In the genomic region with DNA sequence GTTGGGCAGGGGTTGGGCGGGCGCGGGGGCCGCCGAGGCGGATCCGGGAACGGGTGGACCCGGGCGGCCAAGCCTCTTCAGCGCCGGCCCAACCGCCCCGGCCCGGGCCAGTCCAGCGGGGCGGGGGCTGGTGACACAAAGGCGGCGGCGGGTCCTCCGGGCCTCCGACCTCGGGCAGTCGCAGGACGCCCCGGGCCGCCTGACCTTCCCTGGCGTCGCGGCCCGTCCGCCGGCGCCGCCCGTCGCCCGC, we compare ENCODE assay signal across 8 cellular contexts. TPM values are rescaled to one million over a fixed set of nuclear protein-coding genes. Genes with fewer than 3 reads are reported as not detected.
DNase-seq lines count a peak whose midpoint lies in the region; ATAC-seq, FAIRE-seq and TF ChIP-seq lines count a peak whose summit lies in the region.

No MANE protein-coding gene starts in this region.

- TF ChIP-seq CTCF in SK-N-SH (IDR thresholded peaks at IDR 0.05), result no peak
- no peak for TF ChIP-seq CTCF in WERI-Rb-1 (IDR thresholded peaks at IDR 0.05; ENCODE audit: low read depth, low read length)
- no peak for TF ChIP-seq CTCF in keratinocyte (optimal IDR thresholded peaks at IDR 0.05 in 1 of 3, IDR thresholded peaks at IDR 0.05 in 1 of 3, conservative IDR thresholded peaks at IDR 0.05 in 1 of 3; ENCODE audit: extremely low read depth in 1 of 3, insufficient read depth in 2 of 3, low read length in 3 of 3)

- DNase-seq in SK-N-SH (no peak), WERI-Rb-1 (peak; percentile 35), keratinocyte (ENCODE audit: low read depth, low spot score) (no peak), activated gamma-delta T cell (lab: John Stamatoyannopoulos, UW) (no peak), G401 (ENCODE audit: low spot score) (no peak), NCI-H1436 treated with DMSO at 0.1 percent for 48 hours (lab: John Stamatoyannopoulos, UW) (no peak)

- H4K20me1 ChIP-seq in SK-N-SH (ENCODE audit: insufficient read depth), result peaks cover 22% of the 10 kb centered on the region; the same call in 1 of the 2 replicates
- no peaks in the 10 kb centered on the region for H4K20me1 ChIP-seq in keratinocyte (ENCODE audit: control insufficient read depth, extremely low read depth, insufficient read depth, low read length)

- H3K27me3 ChIP-seq in SK-N-SH (ENCODE audit: insufficient read depth) (no peaks in the 10 kb centered on the region), WERI-Rb-1 (ENCODE audit: insufficient read depth, low read depth, severe bottlenecking) (no peaks in the 10 kb centered on the region), keratinocyte (ENCODE audit: control insufficient read depth, extremely low read depth, insufficient read depth, low read length) (no peaks in the 10 kb centered on the region)

- H3K4me3 ChIP-seq in SK-N-SH (ENCODE audit: low read depth in 2 of 2, low read length in 1 of 2), result peak overlapping the region; percentile 67 to 76
- H3K4me3 ChIP-seq in WERI-Rb-1 (ENCODE audit: low read depth, low read length), result peak overlapping the region; percentile 56
- peak overlapping the region; percentile 60 to 66 (median 61) for H3K4me3 ChIP-seq in keratinocyte (ENCODE audit: control insufficient read depth in 2 of 3, extremely low read depth in 1 of 3, insufficient read depth in 2 of 3, low read depth in 1 of 3, low read length in 3 of 3)

- TF ChIP-seq RAD21 in SK-N-SH (IDR thresholded peaks at IDR 0.05; ENCODE audit: low read length), result no peak

- no peak for TF ChIP-seq EP300 in SK-N-SH (IDR thresholded peaks at IDR 0.05; ENCODE audit: borderline replicate concordance in 1 of 2, low read depth in 1 of 2, low read length in 1 of 2)

- H3K79me2 ChIP-seq in SK-N-SH (ENCODE audit: insufficient read depth) (peaks cover 85% of the 10 kb centered on the region), keratinocyte (ENCODE audit: control insufficient read depth, insufficient read depth, low read length) (peaks cover 32% of the 10 kb centered on the region)

- dilution Hi-C loops in keratinocyte (cut with MboI; ENCODE audit: extremely low pct_ligation_motif_present, low sequenced_read_pairs), result no loop called here

- ATAC-seq in SK-N-SH treated with all-trans-retinoic acid at 6 μM for 48 hours, result no peak

- H3K9ac ChIP-seq in SK-N-SH (peak overlapping the region; percentile 98), keratinocyte (ENCODE audit: control insufficient read depth, extremely low read depth, insufficient read depth, low read length) (peak overlapping the region; percentile 92)

- H3K4me1 ChIP-seq in SK-N-SH (ENCODE audit: control insufficient read depth in 1 of 2, insufficient read depth in 2 of 2, low read depth in 1 of 2, low read length in 1 of 2) (peaks cover 5 to 7% of the 10 kb centered on the region in 2 experiments; a peak in 3 of 4 replicates), keratinocyte (ENCODE audit: control insufficient read depth, extremely low read depth, insufficient read depth, low read length) (peaks cover 11% of the 10 kb centered on the region)

- CTCF ChIA-PET in SK-N-SH (lab: Yijun Ruan, JAX), result no interaction called here

- H3K27ac ChIP-seq in SK-N-SH (ENCODE audit: low read depth in 2 of 2, low read length in 1 of 2) (peak overlapping the region; percentile 38 to 85; a peak in 3 of 4 replicates), WERI-Rb-1 (peak overlapping the region; percentile 85), keratinocyte (ENCODE audit: control insufficient read depth, insufficient read depth, low read length) (peak overlapping the region; percentile 52), temporal lobe (ENCODE audit: low read depth, low read length) (peak overlapping the region; percentile 44)

- H3K9me1 ChIP-seq in keratinocyte (ENCODE audit: control insufficient read depth, extremely low read depth, insufficient read depth, low read length), result no peaks in the 10 kb centered on the region

- no peak for FAIRE-seq in keratinocyte (lab: Jason Lieb, UNC)

- H3F3A ChIP-seq in SK-N-SH (replicated peaks; ENCODE audit: insufficient read depth), result peaks cover 31% of the 10 kb centered on the region

- no peaks in the 10 kb centered on the region for H3K9me3 ChIP-seq in SK-N-SH
- H3K9me3 ChIP-seq in WERI-Rb-1 (ENCODE audit: severe bottlenecking), result no peaks in the 10 kb centered on the region
- H3K9me3 ChIP-seq in keratinocyte (ENCODE audit: control insufficient read depth, low read depth, low read length), result no peaks in the 10 kb centered on the region

- POLR2A ChIA-PET in SK-N-SH (lab: Yijun Ruan, JAX), result no interaction called here

- peaks cover 10 to 23% of the 10 kb centered on the region in 2 experiments for H3K36me3 ChIP-seq in SK-N-SH (replicated peaks in 1 of 2; ENCODE audit: control insufficient read depth in 1 of 2, insufficient read depth in 2 of 2, low read length in 1 of 2)
- H3K36me3 ChIP-seq in WERI-Rb-1, result no peaks in the 10 kb centered on the region; the same call in 1 of the 2 replicates
- H3K36me3 ChIP-seq in keratinocyte (ENCODE audit: control insufficient read depth in 2 of 2, extremely low read depth in 1 of 2, insufficient read depth in 2 of 2, low read length in 2 of 2), result no peaks in the 10 kb centered on the region

- in situ Hi-C loops in G401 (cut with HindIII; ENCODE audit: low sequenced_read_pairs), result no loop called here

- H3K9me2 ChIP-seq in SK-N-SH, result no peaks in the 10 kb centered on the region

- H2AFZ ChIP-seq in SK-N-SH (ENCODE audit: low read depth) (peak overlapping the region; percentile 51; the same call in 1 of the 2 replicates), keratinocyte (ENCODE audit: control insufficient read depth, low read length) (no peak overlapping the region)

- peak overlapping the region; percentile 91 for H3K4me2 ChIP-seq in SK-N-SH
- H3K4me2 ChIP-seq in keratinocyte (ENCODE audit: control insufficient read depth, extremely low read depth, insufficient read depth, low read depth, low read length), result peak overlapping the region; percentile 75

- WGBS in SK-N-SH (ENCODE audit: low lambda C conversion rate), result 0% methylated on average over 5 of the region's 38 CpGs

TF ChIP-seq in SK-N-SH, 30 proteins besides CTCF, POLR2A, EP300 and RAD21:
- TF ChIP-seq, protein P1, sequence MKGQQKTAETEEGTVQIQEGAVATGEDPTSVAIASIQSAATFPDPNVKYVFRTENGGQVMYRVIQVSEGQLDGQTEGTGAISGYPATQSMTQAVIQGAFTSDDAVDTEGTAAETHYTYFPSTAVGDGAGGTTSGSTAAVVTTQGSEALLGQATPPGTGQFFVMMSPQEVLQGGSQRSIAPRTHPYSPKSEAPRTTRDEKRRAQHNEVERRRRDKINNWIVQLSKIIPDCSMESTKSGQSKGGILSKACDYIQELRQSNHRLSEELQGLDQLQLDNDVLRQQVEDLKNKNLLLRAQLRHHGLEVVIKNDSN (IDR thresholded peaks at IDR 0.05; ENCODE audit: borderline replicate concordance, low read depth), result no peak
- no peak for TF ChIP-seq RFX5 (IDR thresholded peaks at IDR 0.05; ENCODE audit: low read length)
TF ChIP-seq in SK-N-SH: peak in this region for 0.

TF ChIP-seq in SK-N-SH treated with all-trans-retinoic acid at 6 μM for 48 hours, 23 proteins besides CTCF, POLR2A, EP300 and RAD21 (continues in another document):
- TF ChIP-seq ZNF8 (CRISPR knock-in tag; IDR thresholded peaks at IDR 0.05), result no peak
- TF ChIP-seq ZNF565 (CRISPR knock-in tag; conservative IDR thresholded peaks at IDR 0.05; ENCODE audit: low read depth), result no peak
- TF ChIP-seq, protein P2, sequence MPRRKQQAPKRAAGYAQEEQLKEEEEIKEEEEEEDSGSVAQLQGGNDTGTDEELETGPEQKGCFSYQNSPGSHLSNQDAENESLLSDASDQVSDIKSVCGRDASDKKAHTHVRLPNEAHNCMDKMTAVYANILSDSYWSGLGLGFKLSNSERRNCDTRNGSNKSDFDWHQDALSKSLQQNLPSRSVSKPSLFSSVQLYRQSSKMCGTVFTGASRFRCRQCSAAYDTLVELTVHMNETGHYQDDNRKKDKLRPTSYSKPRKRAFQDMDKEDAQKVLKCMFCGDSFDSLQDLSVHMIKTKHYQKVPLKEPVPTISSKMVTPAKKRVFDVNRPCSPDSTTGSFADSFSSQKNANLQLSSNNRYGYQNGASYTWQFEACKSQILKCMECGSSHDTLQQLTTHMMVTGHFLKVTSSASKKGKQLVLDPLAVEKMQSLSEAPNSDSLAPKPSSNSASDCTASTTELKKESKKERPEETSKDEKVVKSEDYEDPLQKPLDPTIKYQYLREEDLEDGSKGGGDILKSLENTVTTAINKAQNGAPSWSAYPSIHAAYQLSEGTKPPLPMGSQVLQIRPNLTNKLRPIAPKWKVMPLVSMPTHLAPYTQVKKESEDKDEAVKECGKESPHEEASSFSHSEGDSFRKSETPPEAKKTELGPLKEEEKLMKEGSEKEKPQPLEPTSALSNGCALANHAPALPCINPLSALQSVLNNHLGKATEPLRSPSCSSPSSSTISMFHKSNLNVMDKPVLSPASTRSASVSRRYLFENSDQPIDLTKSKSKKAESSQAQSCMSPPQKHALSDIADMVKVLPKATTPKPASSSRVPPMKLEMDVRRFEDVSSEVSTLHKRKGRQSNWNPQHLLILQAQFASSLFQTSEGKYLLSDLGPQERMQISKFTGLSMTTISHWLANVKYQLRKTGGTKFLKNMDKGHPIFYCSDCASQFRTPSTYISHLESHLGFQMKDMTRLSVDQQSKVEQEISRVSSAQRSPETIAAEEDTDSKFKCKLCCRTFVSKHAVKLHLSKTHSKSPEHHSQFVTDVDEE (CRISPR knock-in tag; IDR thresholded peaks at IDR 0.05), result no peak
- no peak for TF ChIP-seq CSDC2 (CRISPR knock-in tag; IDR thresholded peaks at IDR 0.05)

RNA-seq across cellular contexts. Expression of gene METTL2B, which starts 54.2 kb away (rescaled TPM):
- polyA plus RNA-seq in SK-N-SH (2012; rRNA removed) (22.5 and 27.8 TPM in 2 replicates), keratinocyte (20.9 to 30.7 TPM (median 23.7 TPM) in 3 replicates)
- 27.0 and 27.7 TPM in 2 replicates for polyA plus RNA-seq in SK-N-SH (2012; cell fraction: cytosol; rRNA removed)
- 22.5 and 39.9 TPM in 2 replicates for polyA plus RNA-seq in SK-N-SH (2012; cell fraction: nucleus; rRNA removed)
- polyA plus RNA-seq in keratinocyte (2011; ENCODE audit: low read depth), result 34.6 TPM
- 14.9 and 26.5 TPM in 2 replicates for polyA plus RNA-seq in keratinocyte (2011; cell fraction: cytosol; rRNA removed)
- 22.4 and 30.6 TPM in 2 replicates for polyA plus RNA-seq in keratinocyte (2011; cell fraction: nucleus; rRNA removed)
- polyA plus RNA-seq in keratinocyte (2012; ENCODE audit: low replicate concordance), result 17.6 and 21.7 TPM in 2 replicates
- 9.2 to 36.1 TPM (median 22.4 TPM) in 3 replicates for polyA minus RNA-seq in keratinocyte
- 28.0 TPM for polyA minus RNA-seq in keratinocyte (2011; cell fraction: cytosol; rRNA and poly(A)+ RNA removed)
- polyA minus RNA-seq in keratinocyte (2011; cell fraction: nucleus; rRNA and poly(A)+ RNA removed), result 17.5 and 25.0 TPM in 2 replicates
- total RNA-seq in temporal lobe, result 25.1 TPM
- total RNA-seq in G401 (2014; rRNA removed; shearing (Covaris generic)), result 23.8 and 55.4 TPM in 2 replicates
